ENCODE assay signal across 9 cellular contexts in the genomic region with DNA sequence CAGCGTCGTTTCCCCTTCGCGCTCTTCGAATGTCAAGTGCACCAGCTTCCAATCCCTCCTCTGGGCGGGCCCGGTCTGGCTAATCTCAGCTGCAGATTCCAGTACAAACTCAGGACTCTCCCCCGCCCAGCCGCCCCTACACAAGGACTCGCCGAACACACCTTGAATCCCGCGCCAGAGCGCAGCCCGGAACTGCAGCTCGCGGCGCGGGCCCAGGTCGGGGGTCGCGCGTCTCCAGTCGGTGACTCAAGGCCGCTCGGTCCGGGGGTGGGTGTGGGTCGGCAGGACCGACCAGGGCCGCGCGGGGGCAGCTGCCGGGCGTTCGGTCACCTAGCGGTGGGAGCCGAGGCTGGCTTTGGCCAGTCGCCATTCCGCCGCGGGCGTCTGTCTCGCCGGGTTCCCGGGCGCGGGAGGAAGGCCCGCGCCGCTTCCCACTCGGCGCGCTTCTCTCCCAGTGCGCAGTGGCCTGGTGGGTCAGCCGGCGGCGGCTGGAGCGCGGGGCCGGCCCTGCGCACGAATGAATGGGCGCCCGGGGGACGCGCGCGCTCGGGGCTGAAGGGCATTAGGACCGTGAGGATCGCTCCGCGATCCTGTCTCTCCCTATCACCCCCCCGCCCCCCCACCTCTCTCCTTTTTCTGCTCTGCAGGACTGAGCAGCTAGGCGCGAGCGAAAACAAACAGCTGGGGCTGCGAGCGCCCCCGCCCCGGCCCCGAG. TPM values are rescaled to one million over a fixed set of nuclear protein-coding genes. Genes with fewer than 3 reads are reported as not detected.
DNase-seq lines count a peak whose midpoint lies in the region; ATAC-seq, FAIRE-seq and TF ChIP-seq lines count a peak whose summit lies in the region.
"Had no signal": no experiment of that assay in that cellular context is flagged by ENCODE, and none has a peak within 500 bp of the region (broad histone marks: within the 10 kb centered on the region; RNA-seq: fewer than 3 reads in every experiment).

TSS of gene GALNT16 (plus strand) at position 628 of the 715 bp plus-strand sequence. CDS start 133 bp downstream, outside the sequence.

- H2AFZ ChIP-seq in GM12878 (ENCODE audit: control insufficient read depth, low read depth, low read length), result no peak within 1 kb of the TSS

- H3K27me3 Mint-ChIP-seq in stimulated activated memory B cell treated with anti-CD40 and anti-IgM and Interleukin-4, amounts not matched to agents 10 μg/mL and 1 μg/mL and 100 μg/mL, for 72 hours, result peaks cover 72% of the 10 kb centered on the region
- peaks cover 44 to 48% of the 10 kb centered on the region in 2 donors for H3K27me3 Mint-ChIP-seq in natural killer cell (ENCODE audit: low read depth in 2 of 2)

- TF ChIP-seq POLR2A in GM12878 (IDR thresholded peaks at IDR 0.05; ENCODE audit: low read depth, low read length), result no peak

- H3K9me3 Mint-ChIP-seq in stimulated activated memory B cell treated with anti-CD40 and anti-IgM and Interleukin-4, amounts not matched to agents 10 μg/mL and 1 μg/mL and 100 μg/mL, for 72 hours, result no peaks in the 10 kb centered on the region
- H3K9me3 Mint-ChIP-seq in natural killer cell, result no peaks in the 10 kb centered on the region

- no peaks in the 10 kb centered on the region for H3K79me2 ChIP-seq in GM12878 (ENCODE audit: control insufficient read depth, insufficient read depth, low read length)

- H3K9ac ChIP-seq in GM12878 (ENCODE audit: control insufficient read depth, insufficient read depth, low read length), result no peak within 1 kb of the TSS

- H3K36me3 ChIP-seq in GM12878 (ENCODE audit: control insufficient read depth in 2 of 2, insufficient read depth in 2 of 2, low read length in 1 of 2), result no peaks in the 10 kb centered on the region

- TF ChIP-seq CTCF in GM12878 (IDR thresholded peaks at IDR 0.05 in 2 of 3, conservative IDR thresholded peaks at IDR 0.05 in 1 of 3; ENCODE audit: control insufficient read depth in 2 of 3, extremely low read depth in 1 of 3, insufficient read depth in 1 of 3, low read depth in 3 of 3, low read length in 3 of 3), result 0 out of 6 replicates have a peak, but pooled peaks of 1 of the 3 experiments have one; percentile 7
- no peak for TF ChIP-seq CTCF in natural killer cell (IDR thresholded peaks at IDR 0.05)

- CTCF ChIA-PET in GM12878 (lab: Yijun Ruan, JAX), result interaction anchor here (0.8 kb wide), 1 partner anchor 109 kb away, joined by 3 read pairs; no protein-coding TSS in a partner anchor

- H3K4me3 Mint-ChIP-seq in stimulated activated memory B cell treated with anti-CD40 and anti-IgM and Interleukin-4, amounts not matched to agents 10 μg/mL and 1 μg/mL and 100 μg/mL, for 72 hours, result peak within 1 kb of the TSS; percentile 51
- H3K4me3 Mint-ChIP-seq in natural killer cell, result no peak within 1 kb of the TSS

- no peak within 1 kb of the TSS; the same call in 1 of the 2 replicates for H3K4me3 ChIP-seq in GM12878

- in situ Hi-C loops in GM12878 (cut with MboI), result no loop called here

- no peaks in the 10 kb centered on the region for H3K9me3 ChIP-seq in GM12878 (replicated peaks; ENCODE audit: control insufficient read depth, insufficient read depth, low read length)

- BruUV-seq in GM12878 (replicated peaks; lab: Mats Ljungman, UMichigan), result no TSS peak

- SMC1A ChIA-PET in GM12878 (lab: Charles Lee; ENCODE audit: uncharacterized antibody, unreplicated experiment), result interaction anchor here (0.7 kb wide), 1 partner anchor 183 kb away, joined by 3 read pairs; no protein-coding TSS in a partner anchor

- TF ChIP-seq RAD21 in GM12878 (IDR thresholded peaks at IDR 0.05; ENCODE audit: insufficient read depth, low read depth, low read length), result no peak

- POLR2A ChIA-PET in GM12878 (lab: Charles Lee), result no interaction called here

- DNase-seq in ELF-1 (ENCODE audit: low read depth, low spot score) (peak; percentile 55), NCI-H1092 (lab: John Stamatoyannopoulos, UW) (peak; percentile 37), GM12878 (ENCODE audit: low read depth, low spot score) (no peak), iris pigment epithelial cell (ENCODE audit: low read depth) (peak; percentile 15), natural killer cell (no peak)

- no peak for TF ChIP-seq EP300 in GM12878 (IDR thresholded peaks at IDR 0.05; ENCODE audit: borderline replicate concordance in 1 of 2, control insufficient read depth in 1 of 2, low read depth in 2 of 2, low read length in 2 of 2)

- peak within 1 kb of the TSS; percentile 59 for H3K4me2 ChIP-seq in GM12878 (ENCODE audit: control insufficient read depth, insufficient read depth)

- H3K4me1 ChIP-seq in GM12878 (ENCODE audit: control insufficient read depth, insufficient read depth, low read length), result peaks cover 4% of the 10 kb centered on the region

- no peak for FAIRE-seq in GM12878 (lab: Jason Lieb, UNC)
- FAIRE-seq: TTC549 had no signal

- no peak within 1 kb of the TSS for H3K27ac Mint-ChIP-seq in stimulated activated memory B cell treated with anti-CD40 and anti-IgM and Interleukin-4, amounts not matched to agents 10 μg/mL and 1 μg/mL and 100 μg/mL, for 72 hours
- no peak within 1 kb of the TSS for H3K27ac Mint-ChIP-seq in natural killer cell

- H3K27ac ChIP-seq in GM12878 (ENCODE audit: control insufficient read depth, insufficient read depth), result no peak within 1 kb of the TSS

- H3K4me1 Mint-ChIP-seq in stimulated activated memory B cell treated with anti-CD40 and anti-IgM and Interleukin-4, amounts not matched to agents 10 μg/mL and 1 μg/mL and 100 μg/mL, for 72 hours, result peaks cover 14% of the 10 kb centered on the region
- peaks cover 0 to 5% of the 10 kb centered on the region in 2 donors for H3K4me1 Mint-ChIP-seq in natural killer cell

- WGBS in GM12878 (ENCODE audit: insufficient coverage, insufficient replicate concordance, low lambda C conversion rate, missing lambda C conversion rate), result 38% methylated on average over 39 of the region's 82 CpGs

- intact Hi-C loops in GM12878 (cut with micrococcal nuclease; ENCODE audit: unreplicated experiment), result loop anchor here (2.0 kb wide), 1 partner anchor 201 kb away; no protein-coding TSS in a partner anchor
- intact Hi-C loops in natural killer cell (cut with micrococcal nuclease), result no loop called here

- H4K20me1 ChIP-seq in GM12878 (ENCODE audit: control insufficient read depth, insufficient read depth), result no peaks in the 10 kb centered on the region

- H3K27me3 ChIP-seq in GM12878 (replicated peaks in 1 of 2; ENCODE audit: control insufficient read depth in 2 of 2, insufficient read depth in 2 of 2, low read length in 1 of 2), result peaks cover 22 to 25% of the 10 kb centered on the region in 2 experiments

- ATAC-seq in GM12878 (no peak), GM21717 (IDR thresholded peaks at IDR 0.05; ENCODE audit: unreplicated experiment) (no peak), natural killer cell (no peak), GM18868 (IDR thresholded peaks at IDR 0.05; ENCODE audit: unreplicated experiment) (no peak)
- ATAC-seq in stimulated activated memory B cell treated with anti-CD40 and anti-IgM and Interleukin-4, amounts not matched to agents 10 μg/mL and 1 μg/mL and 100 μg/mL, for 72 hours, result no peak

- H3K36me3 Mint-ChIP-seq in stimulated activated memory B cell treated with anti-CD40 and anti-IgM and Interleukin-4, amounts not matched to agents 10 μg/mL and 1 μg/mL and 100 μg/mL, for 72 hours, result no peaks in the 10 kb centered on the region
- H3K36me3 Mint-ChIP-seq in natural killer cell, result no peaks in the 10 kb centered on the region

- RAD21 ChIA-PET in GM12878 (lab: Charles Lee; ENCODE audit: unreplicated experiment), result interaction anchor here (1.1 kb wide), 1 partner anchor 200 kb away, joined by 4 read pairs; no protein-coding TSS in a partner anchor

TF ChIP-seq in GM12878, 131 proteins besides CTCF, POLR2A, EP300 and RAD21 (continues in another document):
- TF ChIP-seq FOS (IDR thresholded peaks at IDR 0.05; ENCODE audit: borderline replicate concordance, extremely low read depth, insufficient read length) (no peak), MTA2 (IDR thresholded peaks at IDR 0.05; ENCODE audit: low read depth) (no peak), ATF7 (IDR thresholded peaks at IDR 0.05; ENCODE audit: low read depth) (no peak), IRF3 (IDR thresholded peaks at IDR 0.05) (no peak)

RNA-seq across cellular contexts. Expression of gene GALNT16, which starts in this region (rescaled TPM):
- total RNA-seq in GM12878 (2013; cell fraction: nucleolus; rRNA removed), result 0.24 and 0.63 TPM in 2 replicates
- total RNA-seq in GM12878 (2014; rRNA removed) (under 0.01 and 0.05 TPM in 2 replicates), GM12878 (2014; rRNA removed; fragmentation: Illumina TruSeq; extraction: Trizol) (0.04 TPM in 1 of 2 replicates, not detected in the other), GM12878 (2021) (0.03 TPM in 1 of 2 replicates, not detected in the other), natural killer cell (not detected)
- polyA plus RNA-seq in GM12878 (2011; ENCODE audit: low read depth), result not detected
- polyA plus RNA-seq in GM12878 (2011; rRNA removed) (0.08 and 0.13 TPM in 2 replicates), GM12878 (2014; fragmentation: Illumina TruSeq; extraction: Trizol) (0.03 TPM in 2 replicates), GM12878 (2014; fragmentation: Nextera tagmentation; extraction: Ambion mirVana) (under 1 TPM in 1 of 2 experiments, not detected in 1; 0.02 TPM), GM12878 (2014; rRNA removed) (0.01 and 0.05 TPM in 2 replicates), GM12878 (2016; fragmentation: Nextera tagmentation; extraction: Ambion mirVana) (not detected)
- polyA plus RNA-seq in GM12878 (2011; cell fraction: cytosol; rRNA removed), result 0.13 and 0.15 TPM in 2 replicates
- 0.39 and 0.48 TPM in 2 replicates for polyA plus RNA-seq in GM12878 (2011; cell fraction: nucleus; rRNA removed)
- 0.04 TPM in 2 replicates for polyA plus RNA-seq in GM12878 (2012)
- polyA minus RNA-seq in GM12878 (2011; rRNA and poly(A)+ RNA removed), result 0.37 and 0.82 TPM in 2 replicates
- polyA minus RNA-seq in GM12878 (2011; cell fraction: cytosol; rRNA and poly(A)+ RNA removed), result 0.21 and 0.27 TPM in 2 replicates
- 0.85 and 1.1 TPM in 2 replicates for polyA minus RNA-seq in GM12878 (2011; cell fraction: nucleus; rRNA and poly(A)+ RNA removed)

Comparison
In these comparisons a context has a peak if more than half of its experiments do, and no peak if none do; other contexts are left out.
1. DNase-seq: peak in ELF-1 (single experiment), NCI-H1092 (single experiment) and iris pigment epithelial cell (single experiment); none in GM12878 (single experiment) and natural killer cell (single experiment).